21 cellular contexts compared by ENCODE assay signal in genomic region chr7:1354661-1355567, GRCh38.
DNase-seq lines count a peak whose midpoint lies in the region; ATAC-seq and TF ChIP-seq lines count a peak whose summit lies in the region.
"Had no signal": no experiment of that assay in that cellular context is flagged by ENCODE, and none has a peak within 500 bp of the region (broad histone marks: within the 10 kb centered on the region; RNA-seq: fewer than 3 reads in every experiment).

No MANE protein-coding gene starts in this region.

- H3K4me3 Mint-ChIP-seq in type B pancreatic cell: no peak overlapping the region
- H3K4me3 Mint-ChIP-seq: activated CD4-positive, alpha-beta T cell treated with anti-CD3 and anti-CD28 coated beads, Interleukin-2, amount 10 ng/mL, durations not matched to agents 7 days and 5 days; activated CD8-positive, alpha-beta memory T cell treated with anti-CD3 and anti-CD28 coated beads, Interleukin-2, amount 10 ng/mL, durations not matched to agents 7 days and 5 days; activated naive CD8-positive, alpha-beta T cell treated with anti-CD3 and anti-CD28 coated beads, Interleukin-2, amount 10 ng/mL, durations not matched to agents 7 days and 5 days; activated T-helper 1 cell treated with anti-CD3 and anti-CD28 coated beads, Interleukin-12 subunit alpha, Interleukin-12 subunit beta, Interleukin-2, Interleukin-4 antibody, amounts not matched to agents 30 ng/mL and 10 ng/mL and 1 ng/mL, durations not matched to agents 14 hours and 24 hours and 36 hours; CD4-positive, alpha-beta memory T cell; nephron progenitor cell had no signal

- TF ChIP-seq CTCF in type B pancreatic cell (conservative IDR thresholded peaks at IDR 0.05): no peak

- no peak overlapping the region for H3K27ac Mint-ChIP-seq in type B pancreatic cell
- H3K27ac Mint-ChIP-seq: activated CD4-positive, alpha-beta T cell treated with anti-CD3 and anti-CD28 coated beads, Interleukin-2, amount 10 ng/mL, durations not matched to agents 7 days and 5 days; activated CD8-positive, alpha-beta memory T cell treated with anti-CD3 and anti-CD28 coated beads, Interleukin-2, amount 10 ng/mL, durations not matched to agents 7 days and 5 days; activated naive CD8-positive, alpha-beta T cell treated with anti-CD3 and anti-CD28 coated beads, Interleukin-2, amount 10 ng/mL, durations not matched to agents 7 days and 5 days; activated T-helper 1 cell treated with anti-CD3 and anti-CD28 coated beads, Interleukin-12 subunit alpha, Interleukin-12 subunit beta, Interleukin-2, Interleukin-4 antibody, amounts not matched to agents 30 ng/mL and 10 ng/mL and 1 ng/mL, durations not matched to agents 14 hours and 24 hours and 36 hours; CD4-positive, alpha-beta memory T cell; nephron progenitor cell had no signal

- H3K27me3 Mint-ChIP-seq in type B pancreatic cell: peaks cover 12% of the 10 kb centered on the region
- H3K27me3 Mint-ChIP-seq: activated CD4-positive, alpha-beta T cell treated with anti-CD3 and anti-CD28 coated beads, Interleukin-2, amount 10 ng/mL, durations not matched to agents 7 days and 5 days; activated CD8-positive, alpha-beta memory T cell treated with anti-CD3 and anti-CD28 coated beads, Interleukin-2, amount 10 ng/mL, durations not matched to agents 7 days and 5 days; activated naive CD8-positive, alpha-beta T cell treated with anti-CD3 and anti-CD28 coated beads, Interleukin-2, amount 10 ng/mL, durations not matched to agents 7 days and 5 days had no signal

- H3K4me1 Mint-ChIP-seq in type B pancreatic cell (ENCODE audit: unreplicated experiment): peaks cover 4% of the 10 kb centered on the region
- H3K4me1 Mint-ChIP-seq: activated CD4-positive, alpha-beta T cell treated with anti-CD3 and anti-CD28 coated beads, Interleukin-2, amount 10 ng/mL, durations not matched to agents 7 days and 5 days; activated CD8-positive, alpha-beta memory T cell treated with anti-CD3 and anti-CD28 coated beads, Interleukin-2, amount 10 ng/mL, durations not matched to agents 7 days and 5 days; activated naive CD8-positive, alpha-beta T cell treated with anti-CD3 and anti-CD28 coated beads, Interleukin-2, amount 10 ng/mL, durations not matched to agents 7 days and 5 days; CD4-positive, alpha-beta memory T cell had no signal

- no peaks in the 10 kb centered on the region for H3K9me3 Mint-ChIP-seq in type B pancreatic cell
- H3K9me3 Mint-ChIP-seq: activated CD4-positive, alpha-beta T cell treated with anti-CD3 and anti-CD28 coated beads, Interleukin-2, amount 10 ng/mL, durations not matched to agents 7 days and 5 days; activated T-helper 1 cell treated with anti-CD3 and anti-CD28 coated beads, Interleukin-12 subunit alpha, Interleukin-12 subunit beta, Interleukin-2, Interleukin-4 antibody, amounts not matched to agents 30 ng/mL and 10 ng/mL and 1 ng/mL, durations not matched to agents 14 hours and 24 hours and 36 hours; CD4-positive, alpha-beta memory T cell; nephron progenitor cell had no signal

- peak in 2 of 3 experiments; percentile 27 to 42 for DNase-seq in NCI-H1417 (lab: John Stamatoyannopoulos, UW)
- no peak for DNase-seq in NCI-H1417 treated with DMSO at 0.1 percent for 48 hours (lab: John Stamatoyannopoulos, UW)
- peak; percentile 24 for DNase-seq in D341Med (ENCODE audit: low spot score)
- DNase-seq in kidney tubule cell (ENCODE audit: low spot score): peak; percentile 63
- DNase-seq in renal cortical epithelial cell (ENCODE audit: low read depth): peak; percentile 74
- DNase-seq in SHP77 treated with DMSO at 0.1 percent for 48 hours (lab: John Stamatoyannopoulos, UW): no peak
- no peak for DNase-seq in type B pancreatic cell (ENCODE audit: extremely low spot score, unreplicated experiment)
- DNase-seq: activated CD4-positive, alpha-beta T cell treated with anti-CD3 and anti-CD28 coated beads, Interleukin-2, amount 10 ng/mL, durations not matched to agents 7 days and 5 days; activated CD8-positive, alpha-beta memory T cell treated with anti-CD3 and anti-CD28 coated beads, Interleukin-2, amount 10 ng/mL, durations not matched to agents 7 days and 5 days; activated naive CD8-positive, alpha-beta T cell treated with anti-CD3 and anti-CD28 coated beads, Interleukin-2, amount 10 ng/mL, durations not matched to agents 7 days and 5 days; GM23248; KBM-7; kidney glomerular epithelial cell; NCI-H2171; nephron progenitor cell; stimulated activated CD8-positive, alpha-beta memory T cell treated with anti-CD3 and anti-CD28 coated beads, Interleukin-4, amount 100 ng/mL, for 48 hours; stomach; WERI-Rb-1 had no signal

- ATAC-seq in HG03354 (IDR thresholded peaks at IDR 0.05; ENCODE audit: poor library complexity, severe bottlenecking, unreplicated experiment): no peak
- ATAC-seq: activated CD8-positive, alpha-beta memory T cell treated with anti-CD3 and anti-CD28 coated beads, Interleukin-2, amount 10 ng/mL, durations not matched to agents 7 days and 5 days had no signal

- no peaks in the 10 kb centered on the region for H3K36me3 Mint-ChIP-seq in type B pancreatic cell
- H3K36me3 Mint-ChIP-seq: activated CD8-positive, alpha-beta memory T cell treated with anti-CD3 and anti-CD28 coated beads, Interleukin-2, amount 10 ng/mL, durations not matched to agents 7 days and 5 days; activated naive CD8-positive, alpha-beta T cell treated with anti-CD3 and anti-CD28 coated beads, Interleukin-2, amount 10 ng/mL, durations not matched to agents 7 days and 5 days; CD4-positive, alpha-beta memory T cell had no signal

Comparison
In these comparisons a context has a peak if more than half of its experiments do, and no peak if none do; other contexts are left out.
1. DNase-seq: peak in NCI-H1417 (2 of 3), D341Med (single experiment), kidney tubule cell (single experiment) and renal cortical epithelial cell (single experiment); none in NCI-H1417 treated with DMSO at 0.1 percent for 48 hours (single experiment), SHP77 treated with DMSO at 0.1 percent for 48 hours (single experiment) and type B pancreatic cell (single experiment).